Comparison of ENCODE assay signal across 18 cellular contexts in the genomic region with DNA sequence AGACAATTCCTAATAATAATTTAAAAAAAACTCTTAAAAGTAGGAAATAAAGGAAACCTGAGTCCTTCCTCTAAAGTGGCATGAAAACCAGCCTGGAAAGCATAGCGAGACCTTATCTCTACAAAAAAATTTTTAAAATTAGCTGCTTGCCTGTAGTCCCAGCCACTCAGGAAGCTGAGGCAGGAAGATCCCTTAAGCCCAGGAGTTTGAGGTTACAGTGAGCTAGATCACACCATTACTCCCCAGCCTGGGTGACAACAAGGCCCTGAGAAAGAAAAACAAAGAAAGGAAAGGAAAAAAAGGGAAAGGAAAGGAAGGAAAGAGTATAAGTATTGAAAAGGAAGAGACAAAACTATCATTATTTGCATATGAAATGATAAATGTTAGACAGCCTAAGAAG.
"Had no signal": no experiment of that assay in that cellular context is flagged by ENCODE, and none has a peak within 500 bp of the region (broad histone marks: within the 10 kb centered on the region; RNA-seq: fewer than 3 reads in every experiment).

No MANE protein-coding gene starts in this region.

- H3K9me3 Mint-ChIP-seq: activated naive CD4-positive, alpha-beta T cell treated with anti-CD3 and anti-CD28 coated beads for 36 hours; dendritic cell treated with granulocyte-macrophage colony-stimulating factor and Interleukin-4, amounts not matched to agents 40 ng/mL and 50 ng/mL, for 4 days; stimulated activated naive CD8-positive, alpha-beta T cell treated with anti-CD3 and anti-CD28 coated beads, Interleukin-15, Interleukin-2, amounts not matched to agents 100 ng/mL and 50 ng/mL, for 24 hours had no signal

- H3K27me3 Mint-ChIP-seq: dendritic cell treated with granulocyte-macrophage colony-stimulating factor and Interleukin-4, amounts not matched to agents 40 ng/mL and 50 ng/mL, for 4 days; stimulated activated naive CD8-positive, alpha-beta T cell treated with anti-CD3 and anti-CD28 coated beads, Interleukin-15, Interleukin-2, amounts not matched to agents 100 ng/mL and 50 ng/mL, for 24 hours had no signal

- ATAC-seq: esophagus mucosa; lower lobe of right lung; naive thymus-derived CD8-positive, alpha-beta T cell; psoas muscle had no signal

- DNase-seq: activated CD4-positive, alpha-beta T cell treated with anti-CD3 and anti-CD28 coated beads for 4 hours; activated CD8-positive, alpha-beta memory T cell treated with anti-CD3 and anti-CD28 coated beads for 24 hours; activated naive CD4-positive, alpha-beta T cell treated with anti-CD3 and anti-CD28 coated beads for 36 hours; central memory CD4-positive, alpha-beta T cell; endodermal cell; lower lobe of right lung; naive thymus-derived CD8-positive, alpha-beta T cell; nucleus accumbens; psoas muscle; sigmoid colon; stimulated activated CD4-positive, alpha-beta T cell treated with anti-CD3 and anti-CD28 coated beads, Interleukin-4, amount 100 ng/mL, for 24 hours; SW 1271; T-helper 9 cell; upper lobe of left lung; WERI-Rb-1 had no signal

- H3K36me3 ChIP-seq: lower lobe of right lung, sigmoid colon, upper lobe of left lung, WERI-Rb-1 had no signal

- H3K27ac ChIP-seq: lower lobe of right lung, psoas muscle, sigmoid colon, upper lobe of left lung, WERI-Rb-1 had no signal

- H3K27me3 ChIP-seq: sigmoid colon, upper lobe of left lung had no signal

- H3K4me3 ChIP-seq: lower lobe of right lung, psoas muscle, sigmoid colon, upper lobe of left lung had no signal

- H3K9me3 ChIP-seq: lower lobe of right lung, psoas muscle, sigmoid colon, upper lobe of left lung had no signal

- H3K4me1 ChIP-seq: lower lobe of right lung, psoas muscle, sigmoid colon, upper lobe of left lung had no signal

- H3K4me1 Mint-ChIP-seq: naive thymus-derived CD8-positive, alpha-beta T cell had no signal

- H3K27ac Mint-ChIP-seq: activated naive CD4-positive, alpha-beta T cell treated with anti-CD3 and anti-CD28 coated beads for 36 hours; dendritic cell treated with granulocyte-macrophage colony-stimulating factor and Interleukin-4, amounts not matched to agents 40 ng/mL and 50 ng/mL, for 4 days; endodermal cell; naive thymus-derived CD8-positive, alpha-beta T cell; stimulated activated naive CD8-positive, alpha-beta T cell treated with anti-CD3 and anti-CD28 coated beads, Interleukin-15, Interleukin-2, amounts not matched to agents 100 ng/mL and 50 ng/mL, for 24 hours had no signal

- H3K4me3 Mint-ChIP-seq: activated naive CD4-positive, alpha-beta T cell treated with anti-CD3 and anti-CD28 coated beads for 36 hours; dendritic cell treated with granulocyte-macrophage colony-stimulating factor and Interleukin-4, amounts not matched to agents 40 ng/mL and 50 ng/mL, for 4 days; endodermal cell; naive thymus-derived CD8-positive, alpha-beta T cell; stimulated activated naive CD8-positive, alpha-beta T cell treated with anti-CD3 and anti-CD28 coated beads, Interleukin-15, Interleukin-2, amounts not matched to agents 100 ng/mL and 50 ng/mL, for 24 hours had no signal
